Comparison of ENCODE assay signal across 10 cellular contexts in the genomic region with DNA sequence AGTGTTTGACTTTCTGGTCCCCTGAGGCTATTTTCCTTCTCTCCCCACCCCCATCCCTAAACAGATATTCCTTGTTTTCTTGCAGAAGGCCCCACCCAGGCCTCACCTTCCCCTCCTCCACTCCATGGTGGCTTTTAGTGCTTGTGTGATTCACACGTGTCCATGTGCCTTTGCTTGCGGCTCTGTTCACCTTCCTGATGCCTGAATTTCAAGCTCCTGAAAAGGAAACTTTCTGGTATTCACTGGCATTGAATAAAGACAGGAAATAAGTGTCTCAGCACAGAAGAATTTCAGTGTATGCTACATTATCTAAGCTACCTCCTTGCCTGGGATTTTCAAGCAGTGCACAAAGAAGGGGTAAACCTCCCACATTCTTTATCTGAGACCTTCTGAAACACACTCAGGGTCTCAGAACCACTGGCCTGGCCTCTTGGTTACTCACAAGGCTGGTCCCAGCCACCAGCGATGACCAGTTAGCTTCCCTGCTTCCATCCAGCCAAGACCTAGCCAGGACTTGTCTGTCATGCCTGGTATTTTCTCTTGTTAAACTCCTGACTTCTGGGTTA. TPM values are rescaled to one million over a fixed set of nuclear protein-coding genes. Genes with fewer than 3 reads are reported as not detected.
DNase-seq lines count a peak whose midpoint lies in the region; TF ChIP-seq lines count a peak whose summit lies in the region.
"Had no signal": no experiment of that assay in that cellular context is flagged by ENCODE, and none has a peak within 500 bp of the region (broad histone marks: within the 10 kb centered on the region; RNA-seq: fewer than 3 reads in every experiment).

No MANE protein-coding gene starts in this region.

- DNase-seq in AG08395 (ENCODE audit: low spot score) = peak; percentile 58
- peak; percentile 97 for DNase-seq in NCI-H226
- peak; percentile 50 for DNase-seq in ecto neural progenitor cell (ENCODE audit: low spot score)
- DNase-seq in mucosa of gallbladder (ENCODE audit: low spot score) = peak; percentile 27
- DNase-seq in H7 = no peak
- DNase-seq in NAMALWA (ENCODE audit: low spot score) = no peak
- no peak for DNase-seq in NCI-H510A (lab: John Stamatoyannopoulos, UW)
- no peak for DNase-seq in CD14-positive monocyte (ENCODE audit: low spot score)
- DNase-seq: CD4-positive, alpha-beta memory T cell had no signal

- H3K4me3 ChIP-seq in H7 (ENCODE audit: insufficient read depth, low read depth, low read length) = no peak overlapping the region
- H3K4me3 ChIP-seq: lung had no signal

- H3K4me1 Mint-ChIP-seq in CD14-positive monocyte = no peaks in the 10 kb centered on the region
- H3K4me1 Mint-ChIP-seq: CD4-positive, alpha-beta memory T cell had no signal

- peaks cover 2 to 4% (median 4%) of the 10 kb centered on the region in 3 donors for H3K27me3 Mint-ChIP-seq in CD14-positive monocyte (ENCODE audit: low read depth in 3 of 3)
- H3K27me3 Mint-ChIP-seq: CD4-positive, alpha-beta memory T cell had no signal

- H3K36me3 Mint-ChIP-seq in CD14-positive monocyte = no peaks in the 10 kb centered on the region
- H3K36me3 Mint-ChIP-seq: CD4-positive, alpha-beta memory T cell had no signal

- H3K4me3 Mint-ChIP-seq in CD14-positive monocyte = no peak overlapping the region
- H3K4me3 Mint-ChIP-seq: CD4-positive, alpha-beta memory T cell had no signal

- no peak for TF ChIP-seq CTCF in CD14-positive monocyte (IDR thresholded peaks at IDR 0.05)

- intact Hi-C loops in CD14-positive monocyte (cut with micrococcal nuclease) = no loop called here

- H3K27me3 ChIP-seq in H7 (ENCODE audit: control insufficient read depth, insufficient read depth, low read length) = no peaks in the 10 kb centered on the region

- no peaks in the 10 kb centered on the region for H3K36me3 ChIP-seq in H7 (replicated peaks; ENCODE audit: control insufficient read depth, insufficient read depth, low read length)

- peak overlapping the region in 1 of 7 donors; percentile 27 for H3K27ac Mint-ChIP-seq in CD14-positive monocyte
- H3K27ac Mint-ChIP-seq: CD4-positive, alpha-beta memory T cell had no signal

- no peaks in the 10 kb centered on the region for H3K9me3 Mint-ChIP-seq in CD14-positive monocyte
- H3K9me3 Mint-ChIP-seq: CD4-positive, alpha-beta memory T cell had no signal

RNA-seq across cellular contexts. Expression of gene UBE2H, which starts 17.2 kb away (rescaled TPM):
- total RNA-seq in mucosa of gallbladder = 79.9 TPM
- total RNA-seq in H7 (2014; rRNA removed; shearing (Covaris generic)) = 33.7 and 58.9 TPM in 2 replicates
- 10 to 100 TPM; 12.6 to 26.0 TPM for polyA plus RNA-seq in CD14-positive monocyte

Comparison
In these comparisons a context has a peak if more than half of its experiments do, and no peak if none do; other contexts are left out.
1. DNase-seq: peak in AG08395 (single experiment), NCI-H226 (single experiment), ecto neural progenitor cell (single experiment) and mucosa of gallbladder (single experiment); none in H7 (single experiment), NAMALWA (single experiment), NCI-H510A (single experiment) and CD14-positive monocyte (single experiment).